In genomic region chr3:191644291-191644690, GRCh38 we compare ENCODE assay signal across 27 cellular contexts.
"Had no signal": no experiment of that assay in that cellular context is flagged by ENCODE, and none has a peak within 500 bp of the region (broad histone marks: within the 10 kb centered on the region; RNA-seq: fewer than 3 reads in every experiment).

No MANE protein-coding gene starts in this region.

- H3K9me3 ChIP-seq: testis, thyroid gland, tibial artery, transverse colon, upper lobe of left lung, upper lobe of right lung, uterus, vagina had no signal

- DNase-seq: stimulated activated CD4-positive, alpha-beta T cell treated with anti-CD3 and anti-CD28 coated beads, Interleukin-2, amount 100 ng/mL, for 48 hours; stimulated activated CD4-positive, alpha-beta T cell treated with anti-CD3 and anti-CD28 coated beads, Interleukin-4, amount 100 ng/mL, for 1 hour; stimulated activated CD4-positive, alpha-beta T cell treated with anti-CD3 and anti-CD28 coated beads, Interleukin-4, amount 100 ng/mL, for 24 hours; stimulated activated CD4-positive, alpha-beta T cell treated with anti-CD3 and anti-CD28 coated beads, Interleukin-4, amount 100 ng/mL, for 4 hours; stimulated activated CD8-positive, alpha-beta memory T cell treated with anti-CD3 and anti-CD28 coated beads, Interleukin-4, amount 100 ng/mL, for 48 hours; stimulated activated naive B cell treated with anti-CD40 and anti-IgM and Interleukin-4, amounts not matched to agents 10 μg/mL and 1 μg/mL and 100 μg/mL, for 72 hours; stimulated activated naive CD4-positive, alpha-beta T cell; stimulated activated naive CD4-positive, alpha-beta T cell treated with Interleukin-2 at 50 U/mL for 16 hours; stimulated activated naive CD8-positive, alpha-beta T cell treated with anti-CD3 and anti-CD28 coated beads, Interleukin-15, amount 100 ng/mL, for 72 hours; stimulated activated naive CD8-positive, alpha-beta T cell treated with anti-CD3 and anti-CD28 coated beads, Interleukin-15, Interleukin-2, amounts not matched to agents 100 U/mL and 50 U/mL, for 24 hours; stomach; substantia nigra; testis; thyroid gland; tibial artery; transverse colon; trophoblast cell; upper lobe of left lung; upper lobe of right lung; uterus had no signal

- H3K27me3 ChIP-seq: stomach, suprapubic skin, testis, thyroid gland, tibial artery, tibial nerve, transverse colon, upper lobe of left lung, upper lobe of right lung, uterus, vagina had no signal

- H3K4me3 ChIP-seq: stomach, suprapubic skin, testis, thoracic aorta, thyroid gland, tibial artery, tibial nerve, transverse colon, upper lobe of left lung, upper lobe of right lung, uterus, vagina had no signal

- ATAC-seq: stimulated activated effector memory CD8-positive, alpha-beta T cell treated with anti-CD3 and anti-CD28 coated beads, Interleukin-12 subunit alpha, Interleukin-12 subunit beta, amount 100 ng/mL, for 72 hours; stimulated activated memory B cell treated with anti-CD40 and anti-IgM and Interleukin-4, amounts not matched to agents 10 μg/mL and 1 μg/mL and 100 μg/mL, for 72 hours; stimulated activated naive B cell treated with anti-CD40 and anti-IgM and Interleukin-4, amounts not matched to agents 10 μg/mL and 1 μg/mL and 100 μg/mL, for 72 hours; stimulated activated naive CD8-positive, alpha-beta T cell treated with anti-CD3 and anti-CD28 coated beads, Interleukin-15, amount 100 ng/mL, for 72 hours; stimulated activated naive CD8-positive, alpha-beta T cell treated with anti-CD3 and anti-CD28 coated beads, Interleukin-15, Interleukin-2, amounts not matched to agents 100 U/mL and 50 U/mL, for 24 hours; upper lobe of right lung had no signal

- H3K4me1 ChIP-seq: stomach, suprapubic skin, testis, thyroid gland, tibial artery, tibial nerve, transverse colon, upper lobe of left lung, upper lobe of right lung, uterus, vagina had no signal

- H3K27ac ChIP-seq: stomach, suprapubic skin, testis, thoracic aorta, thyroid gland, tibial artery, tibial nerve, transverse colon, upper lobe of left lung, upper lobe of right lung, uterus, vagina had no signal

- FAIRE-seq: urothelium cell line had no signal

- H3K36me3 ChIP-seq: stomach, suprapubic skin, thoracic aorta, thyroid gland, tibial artery, tibial nerve, transverse colon, upper lobe of left lung, upper lobe of right lung, uterus, vagina had no signal
